Comparison of ENCODE assay signal across 14 cellular contexts in the genomic region with DNA sequence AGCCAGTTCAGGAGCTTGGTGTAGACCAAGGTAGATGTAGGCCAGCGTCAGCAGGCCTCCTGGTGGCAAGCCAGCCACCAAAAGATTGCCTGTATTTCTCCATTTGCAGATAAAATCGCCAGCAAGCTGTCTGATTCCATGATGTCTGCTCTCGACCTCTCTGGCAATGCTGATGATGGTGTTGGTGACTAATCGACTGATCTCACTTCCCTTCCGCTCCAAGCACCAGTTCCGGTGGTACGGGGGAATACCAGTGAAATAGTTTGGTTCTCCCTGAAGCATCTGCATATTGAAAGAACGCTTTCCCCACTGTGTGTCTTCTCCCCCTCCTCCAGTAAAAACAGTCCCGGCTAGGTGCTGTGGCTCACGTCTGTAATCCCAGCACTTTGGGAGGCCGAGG. TPM values are rescaled to one million over a fixed set of nuclear protein-coding genes. Genes with fewer than 3 reads are reported as not detected.
DNase-seq lines count a peak whose midpoint lies in the region; ATAC-seq and TF ChIP-seq lines count a peak whose summit lies in the region.
"Had no signal": no experiment of that assay in that cellular context is flagged by ENCODE, and none has a peak within 500 bp of the region (broad histone marks: within the 10 kb centered on the region; RNA-seq: fewer than 3 reads in every experiment).

No MANE protein-coding gene starts in this region.

- H3K27ac Mint-ChIP-seq in activated CD8-positive, alpha-beta memory T cell treated with anti-CD3 and anti-CD28 coated beads, Interleukin-2, amount 10 ng/mL, durations not matched to agents 7 days and 5 days = no peak overlapping the region
- no peak overlapping the region for H3K27ac Mint-ChIP-seq in type B pancreatic cell
- H3K27ac Mint-ChIP-seq in mesothelial cell of epicardium = no peak overlapping the region
- H3K27ac Mint-ChIP-seq: CD4-positive, alpha-beta T cell had no signal

- CTCF ChIA-PET in activated CD8-positive, alpha-beta memory T cell treated with anti-CD3 and anti-CD28 coated beads, Interleukin-2, amount 10 ng/mL, durations not matched to agents 7 days and 5 days (lab: Charles Lee) = no interaction called here

- no peaks in the 10 kb centered on the region for H3K9me3 Mint-ChIP-seq in activated CD8-positive, alpha-beta memory T cell treated with anti-CD3 and anti-CD28 coated beads, Interleukin-2, amount 10 ng/mL, durations not matched to agents 7 days and 5 days (ENCODE audit: low read depth)
- H3K9me3 Mint-ChIP-seq in type B pancreatic cell (no peaks in the 10 kb centered on the region), mesothelial cell of epicardium (peaks cover 12% of the 10 kb centered on the region)
- H3K9me3 Mint-ChIP-seq: CD4-positive, alpha-beta T cell had no signal

- H3K27me3 Mint-ChIP-seq in activated CD8-positive, alpha-beta memory T cell treated with anti-CD3 and anti-CD28 coated beads, Interleukin-2, amount 10 ng/mL, durations not matched to agents 7 days and 5 days = no peaks in the 10 kb centered on the region
- H3K27me3 Mint-ChIP-seq in type B pancreatic cell (no peaks in the 10 kb centered on the region), mesothelial cell of epicardium (ENCODE audit: low read depth) (no peaks in the 10 kb centered on the region)
- H3K27me3 Mint-ChIP-seq: CD4-positive, alpha-beta T cell had no signal

- no peak for ATAC-seq in activated CD8-positive, alpha-beta memory T cell treated with anti-CD3 and anti-CD28 coated beads, Interleukin-2, amount 10 ng/mL, durations not matched to agents 7 days and 5 days

- H3K4me3 Mint-ChIP-seq in activated CD8-positive, alpha-beta memory T cell treated with anti-CD3 and anti-CD28 coated beads, Interleukin-2, amount 10 ng/mL, durations not matched to agents 7 days and 5 days = no peak overlapping the region
- no peak overlapping the region for H3K4me3 Mint-ChIP-seq in type B pancreatic cell
- H3K4me3 Mint-ChIP-seq in mesothelial cell of epicardium = no peak overlapping the region
- H3K4me3 Mint-ChIP-seq: CD4-positive, alpha-beta T cell had no signal

- peak; percentile 45 for DNase-seq in activated CD8-positive, alpha-beta memory T cell treated with anti-CD3 and anti-CD28 coated beads for 24 hours
- no peak for DNase-seq in activated CD8-positive, alpha-beta memory T cell treated with anti-CD3 and anti-CD28 coated beads, Interleukin-2, amount 10 ng/mL, durations not matched to agents 7 days and 5 days
- peak; percentile 62 for DNase-seq in dermis blood vessel endothelial cell
- peak; percentile 11 to 71 for DNase-seq in lung microvascular endothelial cell (ENCODE audit: low read depth in 2 of 2)
- peak; percentile 20 for DNase-seq in type B pancreatic cell (ENCODE audit: extremely low spot score, unreplicated experiment)
- DNase-seq in nucleus accumbens (lab: John Stamatoyannopoulos, UW) = no peak
- DNase-seq in mesothelial cell of epicardium (ENCODE audit: low spot score in 2 of 2, unreplicated experiment in 2 of 2) = no peak
- no peak for DNase-seq in cortex of kidney (lab: John Stamatoyannopoulos, UW)
- DNase-seq: 8988T; ACHN; C1 segment of cervical spinal cord; CD4-positive, alpha-beta T cell; DND-41; GF-D8 had no signal

- H3K36me3 Mint-ChIP-seq in activated CD8-positive, alpha-beta memory T cell treated with anti-CD3 and anti-CD28 coated beads, Interleukin-2, amount 10 ng/mL, durations not matched to agents 7 days and 5 days = peaks cover 38% of the 10 kb centered on the region
- H3K36me3 Mint-ChIP-seq in type B pancreatic cell = peaks cover 24% of the 10 kb centered on the region
- H3K36me3 Mint-ChIP-seq in mesothelial cell of epicardium = peaks cover 26% of the 10 kb centered on the region

- TF ChIP-seq CTCF in type B pancreatic cell (conservative IDR thresholded peaks at IDR 0.05) = no peak
- TF ChIP-seq CTCF in mesothelial cell of epicardium (IDR thresholded peaks at IDR 0.05; ENCODE audit: unreplicated experiment) = no peak

- no peaks in the 10 kb centered on the region for H3K4me1 Mint-ChIP-seq in activated CD8-positive, alpha-beta memory T cell treated with anti-CD3 and anti-CD28 coated beads, Interleukin-2, amount 10 ng/mL, durations not matched to agents 7 days and 5 days
- H3K4me1 Mint-ChIP-seq in type B pancreatic cell (ENCODE audit: unreplicated experiment) (no peaks in the 10 kb centered on the region), mesothelial cell of epicardium (no peaks in the 10 kb centered on the region)

RNA-seq across cellular contexts. Expression of a gene that starts 30.4 kb away (rescaled TPM):
- total RNA-seq in activated CD8-positive, alpha-beta memory T cell treated with anti-CD3 and anti-CD28 coated beads, Interleukin-2, amount 10 ng/mL, durations not matched to agents 7 days and 5 days = 10 to 100 TPM; 40.6 to 53.9 TPM
- 35.4 and 65.5 TPM in 2 replicates for total RNA-seq in dermis blood vessel endothelial cell
- total RNA-seq in lung microvascular endothelial cell = 17.9 and 23.0 TPM in 2 replicates
- total RNA-seq in type B pancreatic cell (ENCODE audit: low replicate concordance) = 34.9 and 42.2 TPM in 2 replicates
- 41.3 to 45.0 TPM (median 42.0 TPM) in 3 replicates for total RNA-seq in mesothelial cell of epicardium

Comparison
In these comparisons a context has a peak if more than half of its experiments do, and no peak if none do; other contexts are left out.
1. DNase-seq: peak in activated CD8-positive, alpha-beta memory T cell treated with anti-CD3 and anti-CD28 coated beads for 24 hours (single experiment), dermis blood vessel endothelial cell (single experiment), lung microvascular endothelial cell (2 of 2) and type B pancreatic cell (single experiment); none in activated CD8-positive, alpha-beta memory T cell treated with anti-CD3 and anti-CD28 coated beads, Interleukin-2, amount 10 ng/mL, durations not matched to agents 7 days and 5 days (single experiment), nucleus accumbens (0 of 56), mesothelial cell of epicardium (0 of 2) and cortex of kidney (single experiment).